In genomic region chr14:21475767-21476525, GRCh38 we compare ENCODE assay signal across 1 cellular context.
TF ChIP-seq lines count a peak whose summit lies in the region.

No MANE protein-coding gene starts in this region.

TF ChIP-seq in HepG2, 621 proteins besides CTCF, POLR2A, EP300 and RAD21 (continued from another document):
- no peak for TF ChIP-seq ZBTB46 (CRISPR knock-in tag; IDR thresholded peaks at IDR 0.05; ENCODE audit: borderline replicate concordance)
- no peak for TF ChIP-seq MZF1 (CRISPR knock-in tag; IDR thresholded peaks at IDR 0.05; ENCODE audit: borderline replicate concordance)
- no peak for TF ChIP-seq GPBP1L1 (CRISPR knock-in tag; IDR thresholded peaks at IDR 0.05)
- no peak for TF ChIP-seq HHEX (CRISPR knock-in tag; IDR thresholded peaks at IDR 0.05)
- no peak for TF ChIP-seq ZNF746 (CRISPR knock-in tag; IDR thresholded peaks at IDR 0.05)
- TF ChIP-seq ZBTB20 (CRISPR knock-in tag; IDR thresholded peaks at IDR 0.05; ENCODE audit: borderline replicate concordance, low read depth): peak; percentile 43; the same call in 1 of the 2 replicates
- TF ChIP-seq NFKBIZ (CRISPR knock-in tag; IDR thresholded peaks at IDR 0.05): no peak
